Comparison of ENCODE assay signal across 15 cellular contexts in genomic region chr22:22608022-22608421, GRCh38. TPM values are rescaled to one million over a fixed set of nuclear protein-coding genes. Genes with fewer than 3 reads are reported as not detected.
"Had no signal": no experiment of that assay in that cellular context is flagged by ENCODE, and none has a peak within 500 bp of the region (broad histone marks: within the 10 kb centered on the region; RNA-seq: fewer than 3 reads in every experiment).

No MANE protein-coding gene starts in this region.

RNA-seq across cellular contexts. Expression of gene GGTLC2, which starts 36.4 kb away (rescaled TPM):
- total RNA-seq: activated B cell treated with CpG ODN at 0.5 μM for 24 hours; activated CD4-positive, alpha-beta memory T cell treated with anti-CD3 and anti-CD28 coated beads for 36 hours; activated CD4-positive, alpha-beta memory T cell treated with anti-CD3 and anti-CD28 coated beads, Interleukin-2, amount 10 ng/mL, durations not matched to agents 7 days and 5 days; activated CD4-positive, alpha-beta T cell treated with anti-CD3 and anti-CD28 coated beads for 36 hours; activated CD4-positive, alpha-beta T cell treated with anti-CD3 and anti-CD28 coated beads, Interleukin-2, amount 10 ng/mL, durations not matched to agents 24 days and 14 days; activated CD4-positive, alpha-beta T cell treated with anti-CD3 and anti-CD28 coated beads, Interleukin-2, amount 10 ng/mL, durations not matched to agents 7 days and 5 days; activated CD8-positive, alpha-beta memory T cell treated with anti-CD3 and anti-CD28 coated beads for 36 hours; activated CD8-positive, alpha-beta memory T cell treated with anti-CD3 and anti-CD28 coated beads, Interleukin-2, amount 10 ng/mL, durations not matched to agents 7 days and 5 days; activated CD8-positive, alpha-beta T cell treated with anti-CD3 and anti-CD28 coated beads for 36 hours; activated CD8-positive, alpha-beta T cell treated with anti-CD3 and anti-CD28 coated beads, Interleukin-2, amount 10 ng/mL, durations not matched to agents 7 days and 5 days; T-cell; T-helper 1 cell treated with Interleukin-12 subunit alpha and Interleukin-12 subunit beta and Interleukin-4 antibody, amounts not matched to agents 30 ng/mL and 1 ng/mL, for 36 hours; T-helper 17 cell; T-helper 2 cell treated with Interferon-gamma antibody and Interleukin-4, amounts not matched to agents 100 ng/mL and 5 ng/mL, for 36 hours; WTC11 had no signal

RNA-seq across cellular contexts. Expression of gene PRAME, which starts 49.0 kb away (rescaled TPM):
- total RNA-seq: activated B cell treated with CpG ODN at 0.5 μM for 24 hours; activated CD4-positive, alpha-beta memory T cell treated with anti-CD3 and anti-CD28 coated beads for 36 hours; activated CD4-positive, alpha-beta memory T cell treated with anti-CD3 and anti-CD28 coated beads, Interleukin-2, amount 10 ng/mL, durations not matched to agents 7 days and 5 days; activated CD4-positive, alpha-beta T cell treated with anti-CD3 and anti-CD28 coated beads, Interleukin-2, amount 10 ng/mL, durations not matched to agents 24 days and 14 days; activated CD4-positive, alpha-beta T cell treated with anti-CD3 and anti-CD28 coated beads, Interleukin-2, amount 10 ng/mL, durations not matched to agents 7 days and 5 days; activated CD8-positive, alpha-beta memory T cell treated with anti-CD3 and anti-CD28 coated beads for 36 hours; activated CD8-positive, alpha-beta memory T cell treated with anti-CD3 and anti-CD28 coated beads, Interleukin-2, amount 10 ng/mL, durations not matched to agents 7 days and 5 days; activated CD8-positive, alpha-beta T cell treated with anti-CD3 and anti-CD28 coated beads for 36 hours; activated CD8-positive, alpha-beta T cell treated with anti-CD3 and anti-CD28 coated beads, Interleukin-2, amount 10 ng/mL, durations not matched to agents 7 days and 5 days; T-helper 1 cell treated with Interleukin-12 subunit alpha and Interleukin-12 subunit beta and Interleukin-4 antibody, amounts not matched to agents 30 ng/mL and 1 ng/mL, for 36 hours; T-helper 17 cell; T-helper 2 cell treated with Interferon-gamma antibody and Interleukin-4, amounts not matched to agents 100 ng/mL and 5 ng/mL, for 36 hours had no signal
